8 cellular contexts compared by ENCODE assay signal in the genomic region with DNA sequence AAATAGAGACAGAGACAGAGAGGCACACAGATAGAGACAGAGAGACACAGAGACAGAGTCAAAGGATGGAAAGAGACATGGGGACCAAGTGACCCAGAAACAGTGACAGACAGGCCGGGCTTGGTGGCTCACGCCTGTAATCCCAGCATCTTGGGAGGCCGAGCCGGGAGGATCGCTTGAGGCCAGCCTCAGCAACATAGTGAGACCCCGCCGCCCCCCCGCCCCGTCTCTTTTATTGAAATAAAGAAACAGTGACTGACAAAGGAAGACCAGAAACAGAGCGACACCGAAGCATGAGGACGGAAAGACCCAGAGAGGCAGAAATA. TPM values are rescaled to one million over a fixed set of nuclear protein-coding genes. Genes with fewer than 3 reads are reported as not detected.
DNase-seq lines count a peak whose midpoint lies in the region; ATAC-seq and TF ChIP-seq lines count a peak whose summit lies in the region.

No MANE protein-coding gene starts in this region.

- no peak for ATAC-seq in HCT116
- no peak for ATAC-seq in activated CD8-positive, alpha-beta T cell treated with anti-CD3 and anti-CD28 coated beads for 36 hours
- no peak for ATAC-seq in left ventricle myocardium superior
- ATAC-seq in GM21723 (IDR thresholded peaks at IDR 0.05; ENCODE audit: unreplicated experiment) = no peak
- ATAC-seq in HG02973 (IDR thresholded peaks at IDR 0.05; ENCODE audit: unreplicated experiment) = no peak
- no peak for ATAC-seq in HG02623 (IDR thresholded peaks at IDR 0.05; ENCODE audit: unreplicated experiment)

- peaks cover 41% of the 10 kb centered on the region for H3K79me2 ChIP-seq in HCT116 (ENCODE audit: insufficient read depth, low read length)

- POLR2A ChIA-PET in HCT116 (lab: Charles Lee) = interaction anchor here (0.6 to 1.4 kb wide), 8 partner anchors 46 to 255 kb away, joined by 3 to 6 read pairs (median 4); a partner anchor contains a TSS
- POLR2A ChIA-PET in activated CD8-positive, alpha-beta T cell treated with anti-CD3 and anti-CD28 coated beads for 36 hours (lab: Charles Lee) = no interaction called here

- peak overlapping the region; percentile 76 for H3K4me3 Mint-ChIP-seq in activated CD8-positive, alpha-beta T cell treated with anti-CD3 and anti-CD28 coated beads for 36 hours

- CTCF ChIA-PET in HCT116 (lab: Charles Lee) = interaction anchor here (0.7 to 1.5 kb wide), 9 partner anchors 35 to 275 kb away, joined by 3 to 18 read pairs (median 3); no protein-coding TSS in a partner anchor
- CTCF ChIA-PET in activated CD8-positive, alpha-beta T cell treated with anti-CD3 and anti-CD28 coated beads for 36 hours (lab: Charles Lee) = interaction anchor here (1.0 to 1.4 kb wide), 4 partner anchors 11 to 124 kb away, joined by 3 to 6 read pairs (median 3); no protein-coding TSS in a partner anchor

- no TSS peak for BruUV-seq in HCT116 (replicated peaks; lab: Mats Ljungman, UMichigan)

- no peak overlapping the region for H2AFZ ChIP-seq in HCT116 (ENCODE audit: low read depth, low read length, poor library complexity, severe bottlenecking)

- no peaks in the 10 kb centered on the region for H3K9me3 Mint-ChIP-seq in activated CD8-positive, alpha-beta T cell treated with anti-CD3 and anti-CD28 coated beads for 36 hours

- H3K36me3 ChIP-seq in HCT116 (ENCODE audit: control insufficient read depth in 1 of 2, insufficient read depth in 2 of 2, low read length in 2 of 2) (no peaks in the 10 kb centered on the region), skeletal muscle satellite cell (ENCODE audit: insufficient read depth, low read length) (no peaks in the 10 kb centered on the region)

- H3K9ac ChIP-seq in HCT116 (ENCODE audit: low read length) (peak overlapping the region; percentile 83), skeletal muscle satellite cell (ENCODE audit: low read depth, low read length) (no peak overlapping the region)

- H3K36me3 Mint-ChIP-seq in activated CD8-positive, alpha-beta T cell treated with anti-CD3 and anti-CD28 coated beads for 36 hours (ENCODE audit: low read depth) = no peaks in the 10 kb centered on the region

- H3K27ac ChIP-seq in HCT116 (ENCODE audit: low read depth, low read length) = peak overlapping the region; percentile 83

- intact Hi-C loops in HCT116 (cut with micrococcal nuclease) = loop anchor here (2.0 to 10.0 kb wide), 5 partner anchors 36 to 160 kb away; a partner anchor contains a TSS
- intact Hi-C loops in activated CD8-positive, alpha-beta T cell treated with anti-CD3 and anti-CD28 coated beads for 36 hours (cut with micrococcal nuclease) = loop anchor here (2.0 kb wide), 1 partner anchor 44 kb away; no protein-coding TSS in a partner anchor
- intact Hi-C loops in left ventricle myocardium superior (cut with micrococcal nuclease) = no loop called here

- H3K9me3 ChIP-seq in HCT116 (ENCODE audit: control insufficient read depth in 1 of 2, insufficient read depth in 1 of 2, low read depth in 1 of 2, low read length in 2 of 2) (no peaks in the 10 kb centered on the region), skeletal muscle satellite cell (replicated peaks; ENCODE audit: low read length) (no peaks in the 10 kb centered on the region)

- peak overlapping the region; percentile 68 to 70 for H3K4me3 ChIP-seq in HCT116 (replicated peaks in 1 of 2; ENCODE audit: low read depth in 1 of 2, low read length in 2 of 2)
- H3K4me3 ChIP-seq in skeletal muscle satellite cell (ENCODE audit: low read length) = peak overlapping the region; percentile 76

- peak overlapping the region; percentile 89 for H3K4me2 ChIP-seq in HCT116 (ENCODE audit: low read length)
- H3K4me2 ChIP-seq in skeletal muscle satellite cell (ENCODE audit: low read length) = peak overlapping the region; percentile 96

- H3K9me2 ChIP-seq in HCT116 (ENCODE audit: insufficient read depth) = no peaks in the 10 kb centered on the region

- TF ChIP-seq POLR2A in HCT116 (IDR thresholded peaks at IDR 0.05; ENCODE audit: borderline replicate concordance, extremely low read depth, insufficient read depth, insufficient read length) = no peak

- TF ChIP-seq CTCF in HCT116 (IDR thresholded peaks at IDR 0.05 in 2 of 3, conservative IDR thresholded peaks at IDR 0.05 in 1 of 3; ENCODE audit: borderline replicate concordance in 1 of 3, insufficient read depth in 1 of 3, low read depth in 2 of 3, low read length in 2 of 3) = no peak
- no peak for TF ChIP-seq CTCF in activated CD8-positive, alpha-beta T cell treated with anti-CD3 and anti-CD28 coated beads for 36 hours (IDR thresholded peaks at IDR 0.05)
- TF ChIP-seq CTCF in GM10266 (IDR thresholded peaks at IDR 0.05; ENCODE audit: control insufficient read depth, insufficient read depth, low read depth, missing control alignments) = no peak

- no peak for TF ChIP-seq RAD21 in HCT116 (IDR thresholded peaks at IDR 0.05; ENCODE audit: low read depth)

- peaks cover 25% of the 10 kb centered on the region for H3K27me3 Mint-ChIP-seq in activated CD8-positive, alpha-beta T cell treated with anti-CD3 and anti-CD28 coated beads for 36 hours

- H3K4me1 Mint-ChIP-seq in activated CD8-positive, alpha-beta T cell treated with anti-CD3 and anti-CD28 coated beads for 36 hours (ENCODE audit: low read depth) = peaks cover 20% of the 10 kb centered on the region

- H3K27me3 ChIP-seq in HCT116 (ENCODE audit: insufficient read depth, low read length) (no peaks in the 10 kb centered on the region), skeletal muscle satellite cell (ENCODE audit: control insufficient read depth, insufficient read depth, low read length) (no peaks in the 10 kb centered on the region)

- peak overlapping the region; percentile 76 for H3K27ac Mint-ChIP-seq in activated CD8-positive, alpha-beta T cell treated with anti-CD3 and anti-CD28 coated beads for 36 hours

- RAD21 ChIA-PET in HCT116 (lab: Charles Lee; ENCODE audit: low non-redundant PET in 1 of 2, low total read pairs in 2 of 2, uncharacterized antibody in 2 of 2, unreplicated experiment in 2 of 2) = interaction anchor here (0.7 to 0.9 kb wide), 4 partner anchors 75 to 275 kb away, joined by 5 to 8 read pairs (median 6); no protein-coding TSS in a partner anchor

- no peak for DNase-seq in HCT116 (ENCODE audit: low read depth, low spot score)
- peak; percentile 17 for DNase-seq in activated CD8-positive, alpha-beta T cell treated with anti-CD3 and anti-CD28 coated beads for 36 hours
- DNase-seq in left ventricle myocardium superior = peak; percentile 52
- DNase-seq in GM10266 (ENCODE audit: extremely low spot score) = no peak

- H4K20me1 ChIP-seq in HCT116 (ENCODE audit: insufficient read depth) = no peaks in the 10 kb centered on the region

- H3K4me1 ChIP-seq in HCT116 (ENCODE audit: control insufficient read depth in 1 of 2, insufficient read depth in 2 of 2, low read length in 2 of 2) (peaks cover 22 to 61% of the 10 kb centered on the region in 2 experiments), skeletal muscle satellite cell (ENCODE audit: control insufficient read depth, insufficient read depth, low read length) (peaks cover 27% of the 10 kb centered on the region)

TF ChIP-seq in HCT116, 20 proteins besides CTCF, POLR2A, EP300 and RAD21 (continues in another document):
- TF ChIP-seq FOSL1 (IDR thresholded peaks at IDR 0.05; ENCODE audit: low read depth) = no peak
- TF ChIP-seq, protein P1, sequence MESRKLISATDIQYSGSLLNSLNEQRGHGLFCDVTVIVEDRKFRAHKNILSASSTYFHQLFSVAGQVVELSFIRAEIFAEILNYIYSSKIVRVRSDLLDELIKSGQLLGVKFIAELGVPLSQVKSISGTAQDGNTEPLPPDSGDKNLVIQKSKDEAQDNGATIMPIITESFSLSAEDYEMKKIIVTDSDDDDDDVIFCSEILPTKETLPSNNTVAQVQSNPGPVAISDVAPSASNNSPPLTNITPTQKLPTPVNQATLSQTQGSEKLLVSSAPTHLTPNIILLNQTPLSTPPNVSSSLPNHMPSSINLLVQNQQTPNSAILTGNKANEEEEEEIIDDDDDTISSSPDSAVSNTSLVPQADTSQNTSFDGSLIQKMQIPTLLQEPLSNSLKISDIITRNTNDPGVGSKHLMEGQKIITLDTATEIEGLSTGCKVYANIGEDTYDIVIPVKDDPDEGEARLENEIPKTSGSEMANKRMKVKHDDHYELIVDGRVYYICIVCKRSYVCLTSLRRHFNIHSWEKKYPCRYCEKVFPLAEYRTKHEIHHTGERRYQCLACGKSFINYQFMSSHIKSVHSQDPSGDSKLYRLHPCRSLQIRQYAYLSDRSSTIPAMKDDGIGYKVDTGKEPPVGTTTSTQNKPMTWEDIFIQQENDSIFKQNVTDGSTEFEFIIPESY (IDR thresholded peaks at IDR 0.05; ENCODE audit: extremely low read depth, insufficient replicate concordance, low read length) = no peak
- no peak for TF ChIP-seq EZH2 (IDR thresholded peaks at IDR 0.05)
- TF ChIP-seq EGR1 (IDR thresholded peaks at IDR 0.05; ENCODE audit: low read depth) = no peak
- TF ChIP-seq TCF7L2 (IDR thresholded peaks at IDR 0.05; ENCODE audit: borderline replicate concordance, extremely low read depth, insufficient read depth, insufficient read length) = no peak
- no peak for TF ChIP-seq SRF (IDR thresholded peaks at IDR 0.05; ENCODE audit: low read depth)
- TF ChIP-seq, protein P2, sequence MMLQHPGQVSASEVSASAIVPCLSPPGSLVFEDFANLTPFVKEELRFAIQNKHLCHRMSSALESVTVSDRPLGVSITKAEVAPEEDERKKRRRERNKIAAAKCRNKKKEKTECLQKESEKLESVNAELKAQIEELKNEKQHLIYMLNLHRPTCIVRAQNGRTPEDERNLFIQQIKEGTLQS (IDR thresholded peaks at IDR 0.05) = no peak
- TF ChIP-seq EZH2phosphoT487 (IDR thresholded peaks at IDR 0.05; ENCODE audit: borderline replicate concordance) = no peak
- no peak for TF ChIP-seq ZFX (IDR thresholded peaks at IDR 0.05)
- TF ChIP-seq POLR2AphosphoS5 (IDR thresholded peaks at IDR 0.05; ENCODE audit: low read depth, low read length) = no peak
- no peak for TF ChIP-seq SP1 (IDR thresholded peaks at IDR 0.05; ENCODE audit: low read depth)

RNA-seq across cellular contexts. Expression of a gene that starts 0.8 kb away (rescaled TPM):
- total RNA-seq in HCT116 (2021; ENCODE audit: unreplicated experiment) = 96.3 TPM
- polyA plus RNA-seq in HCT116 (2012) = 130 and 166 TPM in 2 replicates
- total RNA-seq in activated CD8-positive, alpha-beta T cell treated with anti-CD3 and anti-CD28 coated beads for 36 hours = under 1 TPM; 0.36 to 0.65 TPM
- 35.4 TPM for total RNA-seq in left ventricle myocardium superior
- total RNA-seq in skeletal muscle satellite cell (2012; rRNA removed) = 38.0 and 43.7 TPM in 2 replicates

RNA-seq across cellular contexts. Expression of a gene that starts 36.3 kb away (rescaled TPM):
- total RNA-seq in HCT116 (2021; ENCODE audit: unreplicated experiment) (78.7 TPM), left ventricle myocardium superior (85.5 TPM)
- polyA plus RNA-seq in HCT116 (2012) = 64.0 and 72.3 TPM in 2 replicates
- not detected for total RNA-seq in activated CD8-positive, alpha-beta T cell treated with anti-CD3 and anti-CD28 coated beads for 36 hours
- 0.25 and 7.6 TPM in 2 replicates for total RNA-seq in skeletal muscle satellite cell (2012; rRNA removed)

RNA-seq across cellular contexts. Expression of a gene that starts 45.8 kb away (rescaled TPM):
- total RNA-seq in HCT116 (2021; ENCODE audit: unreplicated experiment) (178 TPM), left ventricle myocardium superior (49.8 TPM)
- polyA plus RNA-seq in HCT116 (2012) = 103 and 112 TPM in 2 replicates
- 100 to 1,000 TPM; 134 to 138 TPM for total RNA-seq in activated CD8-positive, alpha-beta T cell treated with anti-CD3 and anti-CD28 coated beads for 36 hours
- total RNA-seq in skeletal muscle satellite cell (2012; rRNA removed) = 80.4 and 91.3 TPM in 2 replicates

Comparison
In these comparisons a context has a peak if more than half of its experiments do, and no peak if none do; other contexts are left out.
1. DNase-seq: peak in activated CD8-positive, alpha-beta T cell treated with anti-CD3 and anti-CD28 coated beads for 36 hours (single experiment) and left ventricle myocardium superior (single experiment); none in HCT116 (single experiment) and GM10266 (single experiment).
2. RNA of a gene that starts 0.8 kb away (total RNA-seq): 96.3 TPM in HCT116 (single experiment) and 35.4 TPM in left ventricle myocardium superior (single experiment); 0.36 to 0.65 TPM in activated CD8-positive, alpha-beta T cell treated with anti-CD3 and anti-CD28 coated beads for 36 hours; every median in the first group is over 10 times any median in the second.
3. RNA of a gene that starts 36.3 kb away (total RNA-seq): 85.5 TPM in left ventricle myocardium superior (single experiment) and 78.7 TPM in HCT116 (single experiment); not detected in activated CD8-positive, alpha-beta T cell treated with anti-CD3 and anti-CD28 coated beads for 36 hours; every median in the first group is over 10 times any median in the second.